Comparison of ENCODE assay signal across 30 cellular contexts in genomic region chr2:219549619-219550018, GRCh38. TPM values are rescaled to one million over a fixed set of nuclear protein-coding genes. Genes with fewer than 3 reads are reported as not detected.
"Had no signal": no experiment of that assay in that cellular context is flagged by ENCODE, and none has a peak within 500 bp of the region (broad histone marks: within the 10 kb centered on the region; RNA-seq: fewer than 3 reads in every experiment).

No MANE protein-coding gene starts in this region.

- H3K9me3 ChIP-seq: colonic mucosa, esophagus squamous epithelium, gastrocnemius medialis, heart right ventricle, left lung, lower lobe of right lung had no signal

- H3K36me3 ChIP-seq: colonic mucosa, esophagus squamous epithelium, gastrocnemius medialis, left lung, lower lobe of right lung had no signal

- DNase-seq: colonic mucosa; cortex of kidney; effector CD8-positive, alpha-beta T cell; effector memory CD8-positive, alpha-beta T cell; endodermal cell; erythroblast; esophagus squamous epithelium; foreskin fibroblast; foreskin melanocyte; gastrocnemius medialis; glutamatergic neuron; head of caudate nucleus; heart right ventricle; hippocampal formation; left cardiac atrium; left ventricle myocardium superior; lower lobe of right lung; mesenchymal stem cell; midbrain had no signal

- H3K4me1 Mint-ChIP-seq: endodermal cell had no signal

- H3K4me3 ChIP-seq: colonic mucosa, esophagus squamous epithelium, gastrocnemius medialis, heart right ventricle, left lung, lower lobe of right lung had no signal

- H3K27me3 ChIP-seq: gastrocnemius medialis had no signal

- H3K27ac Mint-ChIP-seq: dendritic cell treated with granulocyte-macrophage colony-stimulating factor and Interleukin-4, amounts not matched to agents 40 ng/mL and 50 ng/mL, for 4 days; effector memory CD8-positive, alpha-beta T cell; endodermal cell had no signal

- H3K4me3 Mint-ChIP-seq: dendritic cell treated with granulocyte-macrophage colony-stimulating factor and Interleukin-4, amounts not matched to agents 40 ng/mL and 50 ng/mL, for 4 days; effector memory CD8-positive, alpha-beta T cell; endodermal cell had no signal

- H3K27ac ChIP-seq: colonic mucosa, epithelial cell of prostate, esophagus squamous epithelium, gastrocnemius medialis, heart right ventricle, left lung, lower lobe of right lung had no signal

- H3K9me3 Mint-ChIP-seq: dendritic cell treated with granulocyte-macrophage colony-stimulating factor and Interleukin-4, amounts not matched to agents 40 ng/mL and 50 ng/mL, for 4 days; effector memory CD8-positive, alpha-beta T cell; endodermal cell had no signal

RNA-seq across cellular contexts. Expression of gene TMEM198, which starts 5.8 kb away (rescaled TPM):
- total RNA-seq: dermis microvascular lymphatic vessel endothelial cell, lung microvascular endothelial cell, mononuclear cell had no signal

RNA-seq across cellular contexts. Expression of gene INHA, which starts 22.5 kb away (rescaled TPM):
- total RNA-seq: colonic mucosa, dermis microvascular lymphatic vessel endothelial cell, esophagus squamous epithelium, glomerular endothelial cell, kidney epithelial cell, lower lobe of right lung, lung microvascular endothelial cell, mononuclear cell had no signal

RNA-seq across cellular contexts. Expression of gene ASIC4, which starts 35.3 kb away (rescaled TPM):
- total RNA-seq: dermis microvascular lymphatic vessel endothelial cell, esophagus mucosa, esophagus squamous epithelium, glomerular endothelial cell, kidney epithelial cell, left lung, left ventricle myocardium superior, lung microvascular endothelial cell, mononuclear cell, mucosa of gallbladder had no signal
- polyA plus RNA-seq: heart right ventricle, keratinocyte had no signal
